In genomic region chr2:225526731-225527427, GRCh38 we compare ENCODE assay signal across 16 cellular contexts.
DNase-seq lines count a peak whose midpoint lies in the region; FAIRE-seq lines count a peak whose summit lies in the region.
"Had no signal": no experiment of that assay in that cellular context is flagged by ENCODE, and none has a peak within 500 bp of the region (broad histone marks: within the 10 kb centered on the region; RNA-seq: fewer than 3 reads in every experiment).

No MANE protein-coding gene starts in this region.

- H3K27me3 Mint-ChIP-seq in activated naive CD4-positive, alpha-beta T cell treated with anti-CD3 and anti-CD28 coated beads, Interleukin-2, amount 10 ng/mL, durations not matched to agents 7 days and 5 days = no peaks in the 10 kb centered on the region

- H3K4me1 Mint-ChIP-seq in activated naive CD4-positive, alpha-beta T cell treated with anti-CD3 and anti-CD28 coated beads, Interleukin-2, amount 10 ng/mL, durations not matched to agents 7 days and 5 days = no peaks in the 10 kb centered on the region

- H2BK120ac ChIP-seq in trophoblast cell (ENCODE audit: insufficient read depth, low read length, poor library complexity) = no peak overlapping the region

- H3K9me3 ChIP-seq in trophoblast cell (ENCODE audit: insufficient read depth, low read depth, low read length) (no peaks in the 10 kb centered on the region), small intestine (ENCODE audit: control insufficient read depth, low read depth) (no peaks in the 10 kb centered on the region)
- H3K9me3 ChIP-seq: Caco-2 had no signal

- H2BK12ac ChIP-seq in trophoblast cell (ENCODE audit: low read length) = no peak overlapping the region

- H3K14ac ChIP-seq in trophoblast cell (ENCODE audit: low read length) = no peak overlapping the region

- no peak overlapping the region for H3K18ac ChIP-seq in trophoblast cell (ENCODE audit: low read length)

- no peak overlapping the region for H2AFZ ChIP-seq in trophoblast cell (ENCODE audit: insufficient read depth, low read length, poor library complexity)

- H3K79me2 ChIP-seq in trophoblast cell (ENCODE audit: control insufficient read depth, insufficient read depth, low read length, poor library complexity) = no peaks in the 10 kb centered on the region

- DNase-seq in G401 (ENCODE audit: low spot score) (peak; percentile 78), cerebellum (ENCODE audit: low spot score) (peak; percentile 62), trophoblast cell (no peak), small intestine (peak; percentile 80), NCI-H1436 (lab: John Stamatoyannopoulos, UW) (no peak)
- no peak for DNase-seq in activated naive CD4-positive, alpha-beta T cell treated with anti-CD3 and anti-CD28 coated beads, Interleukin-2, amount 10 ng/mL, durations not matched to agents 7 days and 5 days
- DNase-seq in activated CD4-positive, alpha-beta T cell treated with anti-CD3 and anti-CD28 coated beads for 1 hour = no peak
- DNase-seq: Caco-2; CD4-positive, alpha-beta T cell; DMS153; DMS79; GF-D8; GOT3; H7; HFFc6 had no signal

- in situ Hi-C loops in G401 (cut with HindIII; ENCODE audit: low sequenced_read_pairs) = no loop called here

- CTCF ChIA-PET in activated naive CD4-positive, alpha-beta T cell treated with anti-CD3 and anti-CD28 coated beads, Interleukin-2, amount 10 ng/mL, durations not matched to agents 7 days and 5 days (lab: Charles Lee) = no interaction called here

- no peak overlapping the region for H4K91ac ChIP-seq in trophoblast cell (ENCODE audit: low read depth, low read length)

- no peak overlapping the region for H4K8ac ChIP-seq in trophoblast cell (ENCODE audit: low read depth, low read length)

- H3K9ac ChIP-seq in trophoblast cell (ENCODE audit: low read length) = no peak overlapping the region

- no peaks in the 10 kb centered on the region for H3K36me3 Mint-ChIP-seq in activated naive CD4-positive, alpha-beta T cell treated with anti-CD3 and anti-CD28 coated beads, Interleukin-2, amount 10 ng/mL, durations not matched to agents 7 days and 5 days

- no peak overlapping the region for H3K4me3 Mint-ChIP-seq in activated naive CD4-positive, alpha-beta T cell treated with anti-CD3 and anti-CD28 coated beads, Interleukin-2, amount 10 ng/mL, durations not matched to agents 7 days and 5 days
- H3K4me3 Mint-ChIP-seq: CD4-positive, alpha-beta T cell; HFFc6 had no signal

- H3K27ac ChIP-seq in trophoblast cell (ENCODE audit: low read depth, low read length) = no peak overlapping the region
- H3K27ac ChIP-seq in small intestine (ENCODE audit: low read depth in 1 of 2, low read length in 1 of 2) = no peak overlapping the region
- H3K27ac ChIP-seq: C4-2B had no signal

- H3K23ac ChIP-seq in trophoblast cell (ENCODE audit: low read length) = no peak overlapping the region

- no peak overlapping the region for H3K4ac ChIP-seq in trophoblast cell (ENCODE audit: low read depth, low read length)

- H3K9me3 Mint-ChIP-seq in activated naive CD4-positive, alpha-beta T cell treated with anti-CD3 and anti-CD28 coated beads, Interleukin-2, amount 10 ng/mL, durations not matched to agents 7 days and 5 days = no peaks in the 10 kb centered on the region
- H3K9me3 Mint-ChIP-seq: CD4-positive, alpha-beta T cell; HFFc6 had no signal

- H3K27me3 ChIP-seq in trophoblast cell (ENCODE audit: insufficient read depth, low read length) = no peaks in the 10 kb centered on the region
- H3K27me3 ChIP-seq in small intestine (ENCODE audit: control insufficient read depth in 2 of 2, insufficient read depth in 2 of 2, low read length in 2 of 2) = no peaks in the 10 kb centered on the region

- no peaks in the 10 kb centered on the region for H3K4me1 ChIP-seq in trophoblast cell (ENCODE audit: control insufficient read depth in 1 of 2, insufficient read depth in 2 of 2, low read length in 2 of 2)
- H3K4me1 ChIP-seq in small intestine (ENCODE audit: control insufficient read depth in 2 of 2, insufficient read depth in 1 of 2, low read depth in 1 of 2, low read length in 1 of 2) = no peaks in the 10 kb centered on the region
- H3K4me1 ChIP-seq: Caco-2 had no signal

- no peak overlapping the region for H2AK5ac ChIP-seq in trophoblast cell (ENCODE audit: low read length)

- H3K4me2 ChIP-seq in trophoblast cell (ENCODE audit: low read length) = no peak overlapping the region

- H4K12ac ChIP-seq in trophoblast cell (ENCODE audit: low read depth, low read length) = no peak overlapping the region

- H3K36me3 ChIP-seq in trophoblast cell (ENCODE audit: control insufficient read depth in 1 of 2, insufficient read depth in 2 of 2, low read length in 2 of 2) (no peaks in the 10 kb centered on the region), small intestine (ENCODE audit: control insufficient read depth in 2 of 2, insufficient read depth in 2 of 2, low read length in 2 of 2) (no peaks in the 10 kb centered on the region)

- WGBS in trophoblast cell (ENCODE audit: extremely low coverage, insufficient coverage, insufficient read length) = no CpG with 5 or more reads among the region's 4 CpGs
- WGBS in small intestine, 3 donors = 60 to 68% (median 61%) methylated on average over 4 of the region's 4 CpGs

- H3K79me1 ChIP-seq in trophoblast cell (ENCODE audit: low read length) = no peaks in the 10 kb centered on the region

- FAIRE-seq in small intestine (lab: Jason Lieb, UNC) = no peak

- H2BK5ac ChIP-seq in trophoblast cell (ENCODE audit: low read depth, low read length, poor library complexity) = no peak overlapping the region

- H3K4me3 ChIP-seq in trophoblast cell (ENCODE audit: low read depth, low read length) (peak overlapping the region; percentile 46), small intestine (ENCODE audit: low read depth in 1 of 2, low read length in 2 of 2) (no peak overlapping the region)

- no peak overlapping the region for H3K27ac Mint-ChIP-seq in activated naive CD4-positive, alpha-beta T cell treated with anti-CD3 and anti-CD28 coated beads, Interleukin-2, amount 10 ng/mL, durations not matched to agents 7 days and 5 days
- H3K27ac Mint-ChIP-seq: CD4-positive, alpha-beta T cell; HFFc6 had no signal

Comparison
In these comparisons a context has a peak if more than half of its experiments do, and no peak if none do; other contexts are left out.
1. DNase-seq: peak in G401 (single experiment), cerebellum (single experiment) and small intestine (single experiment); none in trophoblast cell (0 of 2), activated naive CD4-positive, alpha-beta T cell treated with anti-CD3 and anti-CD28 coated beads, Interleukin-2, amount 10 ng/mL, durations not matched to agents 7 days and 5 days (single experiment), activated CD4-positive, alpha-beta T cell treated with anti-CD3 and anti-CD28 coated beads for 1 hour (single experiment) and NCI-H1436 (single experiment).